ENCODE assay signal across 18 cellular contexts in genomic region chr2:198008230-198008629, GRCh38.
DNase-seq lines count a peak whose midpoint lies in the region; ATAC-seq and FAIRE-seq lines count a peak whose summit lies in the region.
"Had no signal": no experiment of that assay in that cellular context is flagged by ENCODE, and none has a peak within 500 bp of the region (broad histone marks: within the 10 kb centered on the region; RNA-seq: fewer than 3 reads in every experiment).

No MANE protein-coding gene starts in this region.

- peak; percentile 54 for FAIRE-seq in GM19239 (lab: Jason Lieb, UNC)
- FAIRE-seq: A549, HTR-8/SVneo had no signal

- H3K36me3 Mint-ChIP-seq in activated T-cell treated with anti-CD3 and anti-CD28 coated beads, Interleukin-2, amount 50 U/mL, for 72 hours (ENCODE audit: insufficient read depth in 2 of 2), result peaks cover 14 to 31% of the 10 kb centered on the region in 2 donors
- H3K36me3 Mint-ChIP-seq in T-helper 2 cell treated with Interferon-gamma antibody and Interleukin-4, amounts not matched to agents 5 μg/mL and 100 μg/mL, for 36 hours (ENCODE audit: low read depth), result peaks cover 15% of the 10 kb centered on the region

- H3K27me3 Mint-ChIP-seq in activated T-cell treated with anti-CD3 and anti-CD28 coated beads, Interleukin-2, amount 50 U/mL, for 72 hours (ENCODE audit: low read depth), result no peaks in the 10 kb centered on the region
- no peaks in the 10 kb centered on the region for H3K27me3 Mint-ChIP-seq in T-helper 2 cell treated with Interferon-gamma antibody and Interleukin-4, amounts not matched to agents 5 μg/mL and 100 μg/mL, for 36 hours (ENCODE audit: low read depth)
- H3K27me3 Mint-ChIP-seq in stimulated activated naive CD8-positive, alpha-beta T cell treated with anti-CD3 and anti-CD28 coated beads, Interleukin-15, amount 100 ng/mL, for 72 hours, result no peaks in the 10 kb centered on the region
- H3K27me3 Mint-ChIP-seq: CD4-positive, alpha-beta memory T cell had no signal

- H3K4me3 Mint-ChIP-seq in activated T-cell treated with anti-CD3 and anti-CD28 coated beads, Interleukin-2, amount 50 U/mL, for 72 hours, result peak overlapping the region; percentile 23 to 44
- no peak overlapping the region for H3K4me3 Mint-ChIP-seq in T-helper 2 cell treated with Interferon-gamma antibody and Interleukin-4, amounts not matched to agents 5 μg/mL and 100 μg/mL, for 36 hours
- H3K4me3 Mint-ChIP-seq in stimulated activated naive CD8-positive, alpha-beta T cell treated with anti-CD3 and anti-CD28 coated beads, Interleukin-15, amount 100 ng/mL, for 72 hours, result peak overlapping the region in 1 of 2 donors; percentile 1
- H3K4me3 Mint-ChIP-seq: H9 had no signal

- H3K27ac Mint-ChIP-seq in activated T-cell treated with anti-CD3 and anti-CD28 coated beads, Interleukin-2, amount 50 U/mL, for 72 hours, result peak overlapping the region; percentile 1
- H3K27ac Mint-ChIP-seq in T-helper 2 cell treated with Interferon-gamma antibody and Interleukin-4, amounts not matched to agents 5 μg/mL and 100 μg/mL, for 36 hours, result peak overlapping the region; percentile 0
- peak overlapping the region in 1 of 2 donors; percentile 21 for H3K27ac Mint-ChIP-seq in stimulated activated naive CD8-positive, alpha-beta T cell treated with anti-CD3 and anti-CD28 coated beads, Interleukin-15, amount 100 ng/mL, for 72 hours
- H3K27ac Mint-ChIP-seq: CD4-positive, alpha-beta memory T cell; H9 had no signal

- no peak for DNase-seq in activated T-cell treated with anti-CD3 and anti-CD28 coated beads, Interleukin-2, amount 50 U/mL, for 72 hours
- DNase-seq in activated T-cell treated with anti-CD3 and anti-CD28 coated beads, Interleukin-2, amount 50 U/mL, for 1 hour, result no peak
- DNase-seq in GM19239 (ENCODE audit: insufficient read length, low spot score) (no peak), C1 segment of cervical spinal cord (lab: John Stamatoyannopoulos, UW) (no peak)
- DNase-seq in T-helper 2 cell treated with Interferon-gamma antibody and Interleukin-4, amounts not matched to agents 5 μg/mL and 100 μg/mL, for 36 hours (ENCODE audit: low spot score), result no peak
- no peak for DNase-seq in stimulated activated naive CD8-positive, alpha-beta T cell treated with anti-CD3 and anti-CD28 coated beads, Interleukin-15, amount 100 ng/mL, for 72 hours
- DNase-seq: AML-193; CD4-positive, alpha-beta memory T cell; DMS79 treated with DMSO at 0.1 percent for 48 hours; GDM1; H9; NCI-H1436 treated with DMSO at 0.1 percent for 48 hours; NCI-H2081 treated with DMSO at 0.1 percent for 48 hours; NCI-H524 treated with DMSO at 0.1 percent for 48 hours; PC-9 had no signal

- H3K9me3 Mint-ChIP-seq in activated T-cell treated with anti-CD3 and anti-CD28 coated beads, Interleukin-2, amount 50 U/mL, for 72 hours, result peaks cover 10 to 16% of the 10 kb centered on the region in 2 donors
- H3K9me3 Mint-ChIP-seq in T-helper 2 cell treated with Interferon-gamma antibody and Interleukin-4, amounts not matched to agents 5 μg/mL and 100 μg/mL, for 36 hours, result peaks cover 44% of the 10 kb centered on the region
- H3K9me3 Mint-ChIP-seq in stimulated activated naive CD8-positive, alpha-beta T cell treated with anti-CD3 and anti-CD28 coated beads, Interleukin-15, amount 100 ng/mL, for 72 hours, result peaks cover 29 to 35% of the 10 kb centered on the region in 2 donors
- H3K9me3 Mint-ChIP-seq: H9 had no signal

- ATAC-seq in activated T-cell treated with anti-CD3 and anti-CD28 coated beads, Interleukin-2, amount 50 U/mL, for 72 hours (replicated peaks in 1 of 2), result peak; percentile 67 to 72
- ATAC-seq in stimulated activated naive CD8-positive, alpha-beta T cell treated with anti-CD3 and anti-CD28 coated beads, Interleukin-15, amount 100 ng/mL, for 72 hours, result peak; percentile 62
- ATAC-seq in GM21737 (IDR thresholded peaks at IDR 0.05; ENCODE audit: unreplicated experiment), result no peak
- ATAC-seq: A549 had no signal

- peaks cover 66% of the 10 kb centered on the region for H3K4me1 Mint-ChIP-seq in activated T-cell treated with anti-CD3 and anti-CD28 coated beads, Interleukin-2, amount 50 U/mL, for 72 hours (ENCODE audit: low read depth)
- H3K4me1 Mint-ChIP-seq in T-helper 2 cell treated with Interferon-gamma antibody and Interleukin-4, amounts not matched to agents 5 μg/mL and 100 μg/mL, for 36 hours (ENCODE audit: low read depth), result peaks cover 37% of the 10 kb centered on the region
- H3K4me1 Mint-ChIP-seq in stimulated activated naive CD8-positive, alpha-beta T cell treated with anti-CD3 and anti-CD28 coated beads, Interleukin-15, amount 100 ng/mL, for 72 hours, result peaks cover 40% of the 10 kb centered on the region
- H3K4me1 Mint-ChIP-seq: H9 had no signal
